In the genomic region with DNA sequence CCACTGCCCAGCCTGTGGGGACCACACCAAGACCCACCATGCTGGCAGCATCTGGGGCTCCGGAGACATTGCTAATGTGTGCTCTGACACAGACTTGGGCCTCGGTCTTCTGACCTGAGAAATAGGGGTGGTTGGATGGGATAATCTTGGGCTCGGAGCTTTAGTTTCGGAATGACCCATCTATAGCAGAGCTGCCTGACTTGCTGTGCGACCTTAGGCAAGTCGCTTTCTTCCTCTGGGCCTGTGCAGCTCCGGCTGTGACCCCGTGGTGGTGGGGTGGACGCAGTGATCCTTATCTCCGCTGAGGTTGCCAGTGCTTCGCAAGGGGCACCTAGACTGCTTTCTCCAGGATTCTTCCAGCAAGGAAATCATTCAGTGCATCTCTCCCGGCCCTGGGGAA, we compare ENCODE assay signal across 2 cellular contexts.
A peak's percentile ranks its signal among the peaks of the same experiment; 100 is the strongest.
TF ChIP-seq lines count a peak whose summit lies in the region.

No MANE protein-coding gene starts in this region.

TF ChIP-seq in IMR-90, 13 proteins besides CTCF, POLR2A, EP300 and RAD21:
- TF ChIP-seq NFE2L2 (IDR thresholded peaks at IDR 0.05; ENCODE audit: low read depth, low read length) (no peak), SMC3 (IDR thresholded peaks at IDR 0.05; ENCODE audit: low read depth, low read length) (no peak), CEBPB (IDR thresholded peaks at IDR 0.05; ENCODE audit: low read depth, low read length) (no peak), MXI1 (IDR thresholded peaks at IDR 0.05; ENCODE audit: borderline replicate concordance, low read depth, low read length) (no peak), CHD1 (IDR thresholded peaks at IDR 0.05; ENCODE audit: low read depth, low read length) (no peak), RCOR1 (IDR thresholded peaks at IDR 0.05; ENCODE audit: insufficient replicate concordance, low read length) (no peak)
- TF ChIP-seq, protein P1, sequence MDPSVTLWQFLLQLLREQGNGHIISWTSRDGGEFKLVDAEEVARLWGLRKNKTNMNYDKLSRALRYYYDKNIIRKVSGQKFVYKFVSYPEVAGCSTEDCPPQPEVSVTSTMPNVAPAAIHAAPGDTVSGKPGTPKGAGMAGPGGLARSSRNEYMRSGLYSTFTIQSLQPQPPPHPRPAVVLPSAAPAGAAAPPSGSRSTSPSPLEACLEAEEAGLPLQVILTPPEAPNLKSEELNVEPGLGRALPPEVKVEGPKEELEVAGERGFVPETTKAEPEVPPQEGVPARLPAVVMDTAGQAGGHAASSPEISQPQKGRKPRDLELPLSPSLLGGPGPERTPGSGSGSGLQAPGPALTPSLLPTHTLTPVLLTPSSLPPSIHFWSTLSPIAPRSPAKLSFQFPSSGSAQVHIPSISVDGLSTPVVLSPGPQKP (IDR thresholded peaks at IDR 0.05; ENCODE audit: borderline replicate concordance, low read depth, low read length): no peak

TF ChIP-seq in K562, 482 proteins besides CTCF, POLR2A, EP300 and RAD21:
- no peak for TF ChIP-seq GATAD2B (IDR thresholded peaks at IDR 0.05; ENCODE audit: borderline replicate concordance)
- no peak for TF ChIP-seq GTF2E2 (tag; IDR thresholded peaks at IDR 0.05)
- no peak for TF ChIP-seq ZNF695 (CRISPR knock-in tag; IDR thresholded peaks at IDR 0.05)
- TF ChIP-seq ZNF134 (CRISPR knock-in tag; conservative IDR thresholded peaks at IDR 0.05): no peak
- TF ChIP-seq SETDB1 (IDR thresholded peaks at IDR 0.05; ENCODE audit: low read length): no peak
- TF ChIP-seq, protein P2, sequence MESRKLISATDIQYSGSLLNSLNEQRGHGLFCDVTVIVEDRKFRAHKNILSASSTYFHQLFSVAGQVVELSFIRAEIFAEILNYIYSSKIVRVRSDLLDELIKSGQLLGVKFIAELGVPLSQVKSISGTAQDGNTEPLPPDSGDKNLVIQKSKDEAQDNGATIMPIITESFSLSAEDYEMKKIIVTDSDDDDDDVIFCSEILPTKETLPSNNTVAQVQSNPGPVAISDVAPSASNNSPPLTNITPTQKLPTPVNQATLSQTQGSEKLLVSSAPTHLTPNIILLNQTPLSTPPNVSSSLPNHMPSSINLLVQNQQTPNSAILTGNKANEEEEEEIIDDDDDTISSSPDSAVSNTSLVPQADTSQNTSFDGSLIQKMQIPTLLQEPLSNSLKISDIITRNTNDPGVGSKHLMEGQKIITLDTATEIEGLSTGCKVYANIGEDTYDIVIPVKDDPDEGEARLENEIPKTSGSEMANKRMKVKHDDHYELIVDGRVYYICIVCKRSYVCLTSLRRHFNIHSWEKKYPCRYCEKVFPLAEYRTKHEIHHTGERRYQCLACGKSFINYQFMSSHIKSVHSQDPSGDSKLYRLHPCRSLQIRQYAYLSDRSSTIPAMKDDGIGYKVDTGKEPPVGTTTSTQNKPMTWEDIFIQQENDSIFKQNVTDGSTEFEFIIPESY (CRISPR knock-in tag; IDR thresholded peaks at IDR 0.05): no peak
- TF ChIP-seq ZFP36 (IDR thresholded peaks at IDR 0.05; ENCODE audit: low read depth, low read length, partially characterized antibody): peak; percentile 35
